In genomic region chr1:200628223-200628868, GRCh38 we compare ENCODE assay signal across 8 cellular contexts. TPM values are rescaled to one million over a fixed set of nuclear protein-coding genes. Genes with fewer than 3 reads are reported as not detected.
DNase-seq lines count a peak whose midpoint lies in the region; ATAC-seq and TF ChIP-seq lines count a peak whose summit lies in the region.

No MANE protein-coding gene starts in this region.

- H3K4me3 Mint-ChIP-seq in activated naive CD4-positive, alpha-beta T cell treated with anti-CD3 and anti-CD28 coated beads for 36 hours: no peak overlapping the region

- H3K36me3 ChIP-seq in A673 (ENCODE audit: insufficient read depth, low read length, poor library complexity, severe bottlenecking): no peaks in the 10 kb centered on the region
- no peaks in the 10 kb centered on the region for H3K36me3 ChIP-seq in WERI-Rb-1

- TF ChIP-seq CTCF in A673 (conservative IDR thresholded peaks at IDR 0.05; ENCODE audit: low read depth, low read length) (no peak), WERI-Rb-1 (IDR thresholded peaks at IDR 0.05; ENCODE audit: low read depth, low read length) (no peak)

- POLR2A ChIA-PET in A673 (lab: Charles Lee; ENCODE audit: low non-redundant PET): no interaction called here

- no peak overlapping the region for H3K27ac ChIP-seq in A673 (ENCODE audit: low read depth, low read length, poor library complexity, severe bottlenecking)
- H3K27ac ChIP-seq in WERI-Rb-1: no peak overlapping the region

- no peaks in the 10 kb centered on the region for H3K9me3 ChIP-seq in A673 (ENCODE audit: low read depth, low read length, poor library complexity, severe bottlenecking)
- H3K9me3 ChIP-seq in WERI-Rb-1 (ENCODE audit: severe bottlenecking): no peaks in the 10 kb centered on the region

- no peaks in the 10 kb centered on the region for H3K27me3 Mint-ChIP-seq in activated naive CD4-positive, alpha-beta T cell treated with anti-CD3 and anti-CD28 coated beads for 36 hours (ENCODE audit: low read depth)

- no TSS peak for BruUV-seq in A673 (replicated peaks; lab: Mats Ljungman, UMichigan)

- peaks cover 32% of the 10 kb centered on the region for H3K4me1 Mint-ChIP-seq in activated naive CD4-positive, alpha-beta T cell treated with anti-CD3 and anti-CD28 coated beads for 36 hours (ENCODE audit: low read depth)

- peak; percentile 84 for ATAC-seq in HG03432 (IDR thresholded peaks at IDR 0.05; ENCODE audit: unreplicated experiment)

- H3K27me3 ChIP-seq in A673 (replicated peaks; ENCODE audit: insufficient read depth, low read depth, low read length, poor library complexity) (no peaks in the 10 kb centered on the region), WERI-Rb-1 (ENCODE audit: insufficient read depth, low read depth, severe bottlenecking) (no peaks in the 10 kb centered on the region)

- H3K27ac Mint-ChIP-seq in activated naive CD4-positive, alpha-beta T cell treated with anti-CD3 and anti-CD28 coated beads for 36 hours: no peak overlapping the region

- intact Hi-C loops in activated naive CD4-positive, alpha-beta T cell treated with anti-CD3 and anti-CD28 coated beads for 36 hours (cut with micrococcal nuclease): loop anchor here (5.0 to 10.0 kb wide), 3 partner anchors 236 to 476 kb away; no protein-coding TSS in a partner anchor
- intact Hi-C loops in A673 (cut with micrococcal nuclease; ENCODE audit: unreplicated experiment): loop anchor here (5.0 to 10.0 kb wide), 2 partner anchors 206 to 414 kb away; no protein-coding TSS in a partner anchor

- peak; percentile 43 for DNase-seq in activated naive CD4-positive, alpha-beta T cell treated with anti-CD3 and anti-CD28 coated beads for 36 hours
- no peak for DNase-seq in activated naive CD4-positive, alpha-beta T cell treated with anti-CD3 and anti-CD28 coated beads, Interleukin-2, amount 50 U/mL, for 16 hours
- DNase-seq in activated CD8-positive, alpha-beta memory T cell treated with anti-CD3 and anti-CD28 coated beads, Interleukin-2, amount 50 U/mL, for 48 hours: peak; percentile 61
- DNase-seq in stimulated activated CD8-positive, alpha-beta memory T cell treated with anti-CD3 and anti-CD28 coated beads, Interleukin-4, amount 100 ng/mL, for 24 hours (ENCODE audit: low read depth): peak; percentile 43
- DNase-seq in A673 (ENCODE audit: low spot score) (no peak), D341Med (ENCODE audit: low spot score) (no peak), WERI-Rb-1 (no peak)

- no peaks in the 10 kb centered on the region for H3K36me3 Mint-ChIP-seq in activated naive CD4-positive, alpha-beta T cell treated with anti-CD3 and anti-CD28 coated beads for 36 hours (ENCODE audit: low read depth)

- H3K4me1 ChIP-seq in A673 (ENCODE audit: insufficient read depth, low read length, poor library complexity, severe bottlenecking): peaks cover 7% of the 10 kb centered on the region

- H3K4me3 ChIP-seq in A673 (ENCODE audit: low read depth, low read length, poor library complexity, severe bottlenecking) (no peak overlapping the region), WERI-Rb-1 (ENCODE audit: low read depth, low read length) (no peak overlapping the region)

- no peaks in the 10 kb centered on the region for H3K9me3 Mint-ChIP-seq in activated naive CD4-positive, alpha-beta T cell treated with anti-CD3 and anti-CD28 coated beads for 36 hours

- CTCF ChIA-PET in activated naive CD4-positive, alpha-beta T cell treated with anti-CD3 and anti-CD28 coated beads for 36 hours (lab: Charles Lee): interaction anchor here (1.0 to 1.4 kb wide), 3 partner anchors 42 to 260 kb away, joined by 3 to 9 read pairs (median 3); partner anchors contain the start of gene DDX59
- CTCF ChIA-PET in A673 (lab: Charles Lee): no interaction called here

RNA-seq across cellular contexts. Expression of gene KIF14, which starts 7.8 kb away (rescaled TPM):
- total RNA-seq in activated naive CD4-positive, alpha-beta T cell treated with anti-CD3 and anti-CD28 coated beads for 36 hours: 10 to 100 TPM; 16.4 to 16.9 TPM
- 37.6 and 39.7 TPM in 2 replicates for total RNA-seq in A673 (2021)

RNA-seq across cellular contexts. Expression of gene DDX59, which starts 41.4 kb away (rescaled TPM):
- total RNA-seq in activated naive CD4-positive, alpha-beta T cell treated with anti-CD3 and anti-CD28 coated beads for 36 hours: 10 to 100 TPM; 20.9 to 22.7 TPM
- total RNA-seq in A673 (2021): 16.0 and 17.4 TPM in 2 replicates

Comparison
In these comparisons a context has a peak if more than half of its experiments do, and no peak if none do; other contexts are left out.
1. DNase-seq: peak in activated naive CD4-positive, alpha-beta T cell treated with anti-CD3 and anti-CD28 coated beads for 36 hours (single experiment), activated CD8-positive, alpha-beta memory T cell treated with anti-CD3 and anti-CD28 coated beads, Interleukin-2, amount 50 U/mL, for 48 hours (single experiment) and stimulated activated CD8-positive, alpha-beta memory T cell treated with anti-CD3 and anti-CD28 coated beads, Interleukin-4, amount 100 ng/mL, for 24 hours (single experiment); none in activated naive CD4-positive, alpha-beta T cell treated with anti-CD3 and anti-CD28 coated beads, Interleukin-2, amount 50 U/mL, for 16 hours (single experiment), A673 (single experiment), D341Med (single experiment) and WERI-Rb-1 (single experiment).